Comparison of ENCODE assay signal across 1 cellular context in the genomic region with DNA sequence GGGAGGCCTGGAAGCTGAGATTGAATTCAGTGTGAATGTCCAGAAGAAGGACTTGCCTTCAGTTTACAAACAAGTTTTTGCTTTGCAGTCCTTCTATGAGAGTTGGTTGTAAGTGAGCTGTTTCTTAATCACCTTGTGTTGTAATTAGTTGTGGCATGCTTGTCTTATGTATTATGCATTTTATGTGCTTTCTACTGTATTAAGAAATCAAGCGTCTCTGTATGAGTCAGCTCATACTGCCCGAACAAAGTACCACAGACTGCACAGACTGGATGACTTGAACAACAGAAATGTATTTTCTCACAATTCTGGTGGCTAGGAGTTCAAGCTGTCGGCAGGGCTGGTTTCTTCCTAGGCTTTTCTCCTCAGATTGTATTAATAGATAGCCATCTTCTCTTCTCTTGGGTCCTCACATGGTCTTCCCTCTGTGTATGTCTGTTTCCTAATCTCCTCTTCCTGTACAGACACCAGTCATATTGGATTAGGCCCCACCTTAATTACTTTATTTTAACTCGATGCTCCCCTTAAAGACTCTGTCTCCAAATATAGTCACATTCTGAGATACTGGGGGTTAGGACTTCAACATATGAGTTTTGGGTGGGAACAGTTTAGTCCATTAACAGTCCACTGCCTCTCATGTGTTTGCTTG.
TF ChIP-seq lines count a peak whose summit lies in the region.

No MANE protein-coding gene starts in this region.

TF ChIP-seq in IMR-90, 13 proteins besides CTCF, POLR2A, EP300 and RAD21 (continued from another document):
- TF ChIP-seq MAFK (IDR thresholded peaks at IDR 0.05; ENCODE audit: low read depth, low read length): peak; percentile 33; the same call in 1 of the 2 replicates
